In genomic region chr14:94173885-94174621, GRCh38 we compare ENCODE assay signal across 1 cellular context.
A peak's percentile ranks its signal among the peaks of the same experiment; 100 is the strongest.
TF ChIP-seq lines count a peak whose summit lies in the region.

Gene PPP4R4 (plus strand): TSS chr14:94174322. CDS start chr14:94174466, 144 bp downstream.

TF ChIP-seq in HepG2, 621 proteins besides CTCF, POLR2A, EP300 and RAD21 (continued from another document and continues in another):
- TF ChIP-seq, protein P1, sequence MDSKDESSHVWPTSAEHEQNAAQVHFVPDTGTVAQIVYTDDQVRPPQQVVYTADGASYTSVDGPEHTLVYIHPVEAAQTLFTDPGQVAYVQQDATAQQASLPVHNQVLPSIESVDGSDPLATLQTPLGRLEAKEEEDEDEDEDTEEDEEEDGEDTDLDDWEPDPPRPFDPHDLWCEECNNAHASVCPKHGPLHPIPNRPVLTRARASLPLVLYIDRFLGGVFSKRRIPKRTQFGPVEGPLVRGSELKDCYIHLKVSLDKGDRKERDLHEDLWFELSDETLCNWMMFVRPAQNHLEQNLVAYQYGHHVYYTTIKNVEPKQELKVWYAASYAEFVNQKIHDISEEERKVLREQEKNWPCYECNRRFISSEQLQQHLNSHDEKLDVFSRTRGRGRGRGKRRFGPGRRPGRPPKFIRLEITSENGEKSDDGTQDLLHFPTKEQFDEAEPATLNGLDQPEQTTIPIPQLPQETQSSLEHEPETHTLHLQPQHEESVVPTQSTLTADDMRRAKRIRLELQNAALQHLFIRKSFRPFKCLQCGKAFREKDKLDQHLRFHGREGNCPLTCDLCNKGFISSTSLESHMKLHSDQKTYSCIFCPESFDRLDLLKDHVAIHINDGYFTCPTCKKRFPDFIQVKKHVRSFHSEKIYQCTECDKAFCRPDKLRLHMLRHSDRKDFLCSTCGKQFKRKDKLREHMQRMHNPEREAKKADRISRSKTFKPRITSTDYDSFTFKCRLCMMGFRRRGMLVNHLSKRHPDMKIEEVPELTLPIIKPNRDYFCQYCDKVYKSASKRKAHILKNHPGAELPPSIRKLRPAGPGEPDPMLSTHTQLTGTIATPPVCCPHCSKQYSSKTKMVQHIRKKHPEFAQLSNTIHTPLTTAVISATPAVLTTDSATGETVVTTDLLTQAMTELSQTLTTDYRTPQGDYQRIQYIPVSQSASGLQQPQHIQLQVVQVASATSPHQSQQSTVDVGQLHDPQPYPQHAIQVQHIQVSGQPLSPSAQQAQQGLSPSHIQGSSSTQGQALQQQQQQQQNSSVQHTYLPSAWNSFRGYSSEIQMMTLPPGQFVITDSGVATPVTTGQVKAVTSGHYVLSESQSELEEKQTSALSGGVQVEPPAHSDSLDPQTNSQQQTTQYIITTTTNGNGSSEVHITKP (CRISPR knock-in tag; IDR thresholded peaks at IDR 0.05; ENCODE audit: low read depth): no peak
- TF ChIP-seq ZC3H13 (CRISPR knock-in tag; IDR thresholded peaks at IDR 0.05) (no peak), ZNF207 (IDR thresholded peaks at IDR 0.05; ENCODE audit: borderline replicate concordance) (no peak), ZKSCAN8 (CRISPR knock-in tag; IDR thresholded peaks at IDR 0.05; ENCODE audit: borderline replicate concordance) (no peak), CBFB (CRISPR knock-in tag; IDR thresholded peaks at IDR 0.05) (no peak), ZNF138 (CRISPR knock-in tag; IDR thresholded peaks at IDR 0.05; ENCODE audit: low read depth) (no peak; the same call in 1 of the 2 replicates), ZNF354B (CRISPR knock-in tag; IDR thresholded peaks at IDR 0.05) (no peak), SAP130 (CRISPR knock-in tag; IDR thresholded peaks at IDR 0.05; ENCODE audit: low read depth) (peak; percentile 69), SIN3B (IDR thresholded peaks at IDR 0.05; ENCODE audit: low read length) (no peak), PHF5A (CRISPR knock-in tag; IDR thresholded peaks at IDR 0.05; ENCODE audit: low read depth, unreplicated experiment) (no peak), ZNF496 (CRISPR knock-in tag; IDR thresholded peaks at IDR 0.05; ENCODE audit: insufficient replicate concordance) (no peak), CENPT (CRISPR knock-in tag; IDR thresholded peaks at IDR 0.05; ENCODE audit: low read depth) (no peak), RFX5 (IDR thresholded peaks at IDR 0.05; ENCODE audit: low read depth, low read length) (no peak), PCBP1 (IDR thresholded peaks at IDR 0.05; ENCODE audit: borderline replicate concordance, low read depth, low read length) (0 out of 2 replicates have a peak, but pooled peaks have one; percentile 18), NONO (IDR thresholded peaks at IDR 0.05) (no peak), NONO (CRISPR knock-in tag; conservative IDR thresholded peaks at IDR 0.05) (no peak), POLR2AphosphoS5 (IDR thresholded peaks at IDR 0.05; ENCODE audit: low read depth, low read length) (peak; percentile 37; the same call in 1 of the 2 replicates), KMT2B (CRISPR knock-in tag; IDR thresholded peaks at IDR 0.05) (no peak), ZNF260 (CRISPR knock-in tag; IDR thresholded peaks at IDR 0.05; ENCODE audit: borderline replicate concordance, low read depth) (no peak), ZNF382 (CRISPR knock-in tag; IDR thresholded peaks at IDR 0.05; ENCODE audit: borderline replicate concordance) (no peak), MAF1 (CRISPR knock-in tag; IDR thresholded peaks at IDR 0.05; ENCODE audit: borderline replicate concordance) (no peak), IRF1 (CRISPR knock-in tag; IDR thresholded peaks at IDR 0.05; ENCODE audit: low read depth) (no peak), ZNF558 (CRISPR knock-in tag; IDR thresholded peaks at IDR 0.05; ENCODE audit: borderline replicate concordance) (no peak), ATF5 (CRISPR knock-in tag; IDR thresholded peaks at IDR 0.05; ENCODE audit: low read depth) (no peak), ZNF563 (CRISPR knock-in tag; IDR thresholded peaks at IDR 0.05) (peak; percentile 21; the same call in 1 of the 2 replicates), ZNF761 (CRISPR knock-in tag; conservative IDR thresholded peaks at IDR 0.05) (no peak), ZFX (CRISPR knock-in tag; IDR thresholded peaks at IDR 0.05; ENCODE audit: low read depth) (peak; percentile 40), ZNF460 (CRISPR knock-in tag; IDR thresholded peaks at IDR 0.05; ENCODE audit: borderline replicate concordance) (no peak), MEIS2 (CRISPR knock-in tag; IDR thresholded peaks at IDR 0.05) (peak; percentile 76), KDM5A (IDR thresholded peaks at IDR 0.05; ENCODE audit: borderline replicate concordance, low read length) (no peak), HES4 (CRISPR knock-in tag; IDR thresholded peaks at IDR 0.05; ENCODE audit: borderline replicate concordance) (peak; percentile 55; the same call in 1 of the 2 replicates), HNRNPK (IDR thresholded peaks at IDR 0.05; ENCODE audit: low read depth, low read length, poor library complexity, severe bottlenecking) (no peak), ZNF251 (CRISPR knock-in tag; IDR thresholded peaks at IDR 0.05) (no peak), EEA1 (CRISPR knock-in tag; IDR thresholded peaks at IDR 0.05; ENCODE audit: borderline replicate concordance) (no peak), RFXANK (CRISPR knock-in tag; IDR thresholded peaks at IDR 0.05) (no peak), ARNT2 (CRISPR knock-in tag; IDR thresholded peaks at IDR 0.05; ENCODE audit: low read depth) (peak; percentile 46; the same call in 1 of the 2 replicates), MED13 (CRISPR knock-in tag; IDR thresholded peaks at IDR 0.05) (no peak), NRL (CRISPR knock-in tag; IDR thresholded peaks at IDR 0.05; ENCODE audit: borderline replicate concordance) (no peak), NFYB (CRISPR knock-in tag; IDR thresholded peaks at IDR 0.05) (no peak; the same call in 1 of the 2 replicates), YEATS4 (CRISPR knock-in tag; IDR thresholded peaks at IDR 0.05; ENCODE audit: borderline replicate concordance) (peak; percentile 35; the same call in 1 of the 2 replicates), E2F5 (CRISPR knock-in tag; conservative IDR thresholded peaks at IDR 0.05) (no peak), ZFP41 (CRISPR knock-in tag; IDR thresholded peaks at IDR 0.05; ENCODE audit: borderline replicate concordance) (no peak), ZNF230 (CRISPR knock-in tag; IDR thresholded peaks at IDR 0.05) (no peak), ZFAT (CRISPR knock-in tag; conservative IDR thresholded peaks at IDR 0.05) (no peak), MEIS1 (CRISPR knock-in tag; IDR thresholded peaks at IDR 0.05; ENCODE audit: borderline replicate concordance) (no peak), ZNF687 (CRISPR knock-in tag; IDR thresholded peaks at IDR 0.05) (peak; percentile 24), ZNF10 (CRISPR knock-in tag; IDR thresholded peaks at IDR 0.05; ENCODE audit: borderline replicate concordance, low read depth) (no peak), GATAD2A (CRISPR knock-in tag; IDR thresholded peaks at IDR 0.05) (no peak), MTA3 (CRISPR knock-in tag; IDR thresholded peaks at IDR 0.05) (no peak)
- TF ChIP-seq, protein P2, sequence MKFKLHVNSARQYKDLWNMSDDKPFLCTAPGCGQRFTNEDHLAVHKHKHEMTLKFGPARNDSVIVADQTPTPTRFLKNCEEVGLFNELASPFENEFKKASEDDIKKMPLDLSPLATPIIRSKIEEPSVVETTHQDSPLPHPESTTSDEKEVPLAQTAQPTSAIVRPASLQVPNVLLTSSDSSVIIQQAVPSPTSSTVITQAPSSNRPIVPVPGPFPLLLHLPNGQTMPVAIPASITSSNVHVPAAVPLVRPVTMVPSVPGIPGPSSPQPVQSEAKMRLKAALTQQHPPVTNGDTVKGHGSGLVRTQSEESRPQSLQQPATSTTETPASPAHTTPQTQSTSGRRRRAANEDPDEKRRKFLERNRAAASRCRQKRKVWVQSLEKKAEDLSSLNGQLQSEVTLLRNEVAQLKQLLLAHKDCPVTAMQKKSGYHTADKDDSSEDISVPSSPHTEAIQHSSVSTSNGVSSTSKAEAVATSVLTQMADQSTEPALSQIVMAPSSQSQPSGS (CRISPR knock-in tag; IDR thresholded peaks at IDR 0.05): no peak
- TF ChIP-seq, protein P3, sequence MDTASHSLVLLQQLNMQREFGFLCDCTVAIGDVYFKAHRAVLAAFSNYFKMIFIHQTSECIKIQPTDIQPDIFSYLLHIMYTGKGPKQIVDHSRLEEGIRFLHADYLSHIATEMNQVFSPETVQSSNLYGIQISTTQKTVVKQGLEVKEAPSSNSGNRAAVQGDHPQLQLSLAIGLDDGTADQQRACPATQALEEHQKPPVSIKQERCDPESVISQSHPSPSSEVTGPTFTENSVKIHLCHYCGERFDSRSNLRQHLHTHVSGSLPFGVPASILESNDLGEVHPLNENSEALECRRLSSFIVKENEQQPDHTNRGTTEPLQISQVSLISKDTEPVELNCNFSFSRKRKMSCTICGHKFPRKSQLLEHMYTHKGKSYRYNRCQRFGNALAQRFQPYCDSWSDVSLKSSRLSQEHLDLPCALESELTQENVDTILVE (CRISPR knock-in tag; IDR thresholded peaks at IDR 0.05): no peak
- TF ChIP-seq, protein P4, sequence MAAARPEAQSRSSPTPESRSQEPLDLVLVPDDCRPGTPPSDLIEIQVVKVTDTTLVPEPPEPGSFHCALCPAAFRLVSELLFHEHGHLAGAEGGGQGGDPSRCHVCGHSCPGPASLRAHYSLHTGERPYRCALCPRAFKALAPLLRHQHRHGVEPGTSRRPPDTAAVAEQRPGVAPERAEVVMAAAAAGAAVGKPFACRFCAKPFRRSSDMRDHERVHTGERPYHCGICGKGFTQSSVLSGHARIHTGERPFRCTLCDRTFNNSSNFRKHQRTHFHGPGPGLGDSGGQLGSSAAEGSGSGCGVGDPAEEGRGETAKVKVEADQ (CRISPR knock-in tag; IDR thresholded peaks at IDR 0.05; ENCODE audit: borderline replicate concordance): no peak
- TF ChIP-seq, protein P5, sequence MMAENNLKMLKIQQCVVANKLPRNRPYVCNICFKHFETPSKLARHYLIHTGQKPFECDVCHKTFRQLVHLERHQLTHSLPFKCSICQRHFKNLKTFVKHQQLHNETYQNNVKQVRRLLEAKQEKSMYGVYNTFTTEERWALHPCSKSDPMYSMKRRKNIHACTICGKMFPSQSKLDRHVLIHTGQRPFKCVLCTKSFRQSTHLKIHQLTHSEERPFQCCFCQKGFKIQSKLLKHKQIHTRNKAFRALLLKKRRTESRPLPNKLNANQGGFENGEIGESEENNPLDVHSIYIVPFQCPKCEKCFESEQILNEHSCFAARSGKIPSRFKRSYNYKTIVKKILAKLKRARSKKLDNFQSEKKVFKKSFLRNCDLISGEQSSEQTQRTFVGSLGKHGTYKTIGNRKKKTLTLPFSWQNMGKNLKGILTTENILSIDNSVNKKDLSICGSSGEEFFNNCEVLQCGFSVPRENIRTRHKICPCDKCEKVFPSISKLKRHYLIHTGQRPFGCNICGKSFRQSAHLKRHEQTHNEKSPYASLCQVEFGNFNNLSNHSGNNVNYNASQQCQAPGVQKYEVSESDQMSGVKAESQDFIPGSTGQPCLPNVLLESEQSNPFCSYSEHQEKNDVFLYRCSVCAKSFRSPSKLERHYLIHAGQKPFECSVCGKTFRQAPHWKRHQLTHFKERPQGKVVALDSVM (CRISPR knock-in tag; IDR thresholded peaks at IDR 0.05): no peak
